1 cellular context compared by ENCODE assay signal in genomic region chr2:217331577-217332139, GRCh38.
TF ChIP-seq lines count a peak whose summit lies in the region.

No MANE protein-coding gene starts in this region.

TF ChIP-seq in HepG2, 621 proteins besides CTCF, POLR2A, EP300 and RAD21 (continued from another document and continues in another):
- TF ChIP-seq GMEB1 (CRISPR knock-in tag; IDR thresholded peaks at IDR 0.05; ENCODE audit: borderline replicate concordance) (peak; percentile 60; the same call in 1 of the 2 replicates), RCOR2 (CRISPR knock-in tag; IDR thresholded peaks at IDR 0.05) (peak; percentile 93), HMGXB4 (CRISPR knock-in tag; IDR thresholded peaks at IDR 0.05; ENCODE audit: borderline replicate concordance in 1 of 2, low read depth in 1 of 2) (peak; percentile 36 to 49; a peak in 1 of 4 replicates), ATF1 (CRISPR knock-in tag; IDR thresholded peaks at IDR 0.05) (peak; percentile 78), NR2F2 (IDR thresholded peaks at IDR 0.05; ENCODE audit: borderline replicate concordance, low read depth) (peak; percentile 85), KLF6 (CRISPR knock-in tag; IDR thresholded peaks at IDR 0.05) (peak; percentile 91), ZNF180 (CRISPR knock-in tag; IDR thresholded peaks at IDR 0.05; ENCODE audit: borderline replicate concordance, low read depth) (no peak), CREM (IDR thresholded peaks at IDR 0.05) (peak; percentile 83), CREM (CRISPR knock-in tag; IDR thresholded peaks at IDR 0.05) (no peak), CC2D1A (CRISPR knock-in tag; IDR thresholded peaks at IDR 0.05) (no peak), ZBTB21 (CRISPR knock-in tag; IDR thresholded peaks at IDR 0.05) (peak; percentile 84), MEIS1 (CRISPR knock-in tag; IDR thresholded peaks at IDR 0.05; ENCODE audit: borderline replicate concordance) (peak; percentile 96), POGZ (CRISPR knock-in tag; IDR thresholded peaks at IDR 0.05) (peak; percentile 92), SP2 (CRISPR knock-in tag; IDR thresholded peaks at IDR 0.05) (no peak), HNF4G (IDR thresholded peaks at IDR 0.05; ENCODE audit: borderline replicate concordance, low read depth, low read length) (peak; percentile 39; the same call in 1 of the 2 replicates), HNF4G (CRISPR knock-in tag; IDR thresholded peaks at IDR 0.05; ENCODE audit: borderline replicate concordance, low read depth) (peak; percentile 57; the same call in 1 of the 2 replicates), ZNF609 (CRISPR knock-in tag; IDR thresholded peaks at IDR 0.05; ENCODE audit: borderline replicate concordance) (peak; percentile 95), ZNF567 (CRISPR knock-in tag; IDR thresholded peaks at IDR 0.05; ENCODE audit: borderline replicate concordance) (peak; percentile 96), ZNF326 (CRISPR knock-in tag; IDR thresholded peaks at IDR 0.05; ENCODE audit: borderline replicate concordance) (no peak), WIZ (CRISPR knock-in tag; IDR thresholded peaks at IDR 0.05) (0 out of 2 replicates have a peak, but pooled peaks have one; percentile 35), ZNF614 (CRISPR knock-in tag; IDR thresholded peaks at IDR 0.05; ENCODE audit: borderline replicate concordance) (peak; percentile 97), CERS6 (CRISPR knock-in tag; IDR thresholded peaks at IDR 0.05) (no peak), ZBTB33 (CRISPR knock-in tag; IDR thresholded peaks at IDR 0.05) (peak; percentile 57), ZBTB3 (CRISPR knock-in tag; IDR thresholded peaks at IDR 0.05; ENCODE audit: borderline replicate concordance, low read depth) (0 out of 2 replicates have a peak, but pooled peaks have one; percentile 62), PCBP1 (IDR thresholded peaks at IDR 0.05; ENCODE audit: borderline replicate concordance, low read depth, low read length) (no peak), JUND (CRISPR knock-in tag; IDR thresholded peaks at IDR 0.05) (peak; percentile 99), ELF1 (CRISPR knock-in tag; IDR thresholded peaks at IDR 0.05) (0 out of 2 replicates have a peak, but pooled peaks have one; percentile 32), DBP (CRISPR knock-in tag; IDR thresholded peaks at IDR 0.05; ENCODE audit: not compliant biosample characterization) (no peak), ASH2L (IDR thresholded peaks at IDR 0.05; ENCODE audit: insufficient read length, low read depth, low read length) (peak; percentile 91), ELF3 (CRISPR knock-in tag; IDR thresholded peaks at IDR 0.05) (peak; percentile 97), ZNF136 (CRISPR knock-in tag; IDR thresholded peaks at IDR 0.05; ENCODE audit: low read depth) (peak; percentile 96), SIX1 (CRISPR knock-in tag; IDR thresholded peaks at IDR 0.05; ENCODE audit: borderline replicate concordance) (peak; percentile 62; the same call in 1 of the 2 replicates), JUN (CRISPR knock-in tag; IDR thresholded peaks at IDR 0.05) (peak; percentile 100), HNF1B (CRISPR knock-in tag; IDR thresholded peaks at IDR 0.05) (peak; percentile 98), ZNF124 (CRISPR knock-in tag; IDR thresholded peaks at IDR 0.05) (peak; percentile 89), ZHX1 (CRISPR knock-in tag; IDR thresholded peaks at IDR 0.05; ENCODE audit: low read depth) (0 out of 2 replicates have a peak, but pooled peaks have one; percentile 37), YEATS2 (CRISPR knock-in tag; IDR thresholded peaks at IDR 0.05; ENCODE audit: borderline replicate concordance) (peak; percentile 70; the same call in 1 of the 2 replicates), PHF5A (CRISPR knock-in tag; IDR thresholded peaks at IDR 0.05; ENCODE audit: low read depth, unreplicated experiment) (peak; percentile 88), DPF2 (CRISPR knock-in tag; IDR thresholded peaks at IDR 0.05; ENCODE audit: borderline replicate concordance, low read depth) (peak; percentile 96), FOXA3 (CRISPR knock-in tag; IDR thresholded peaks at IDR 0.05) (peak; percentile 98), SALL1 (CRISPR knock-in tag; IDR thresholded peaks at IDR 0.05) (peak; percentile 98), HOXA3 (CRISPR knock-in tag; IDR thresholded peaks at IDR 0.05) (peak; percentile 88), ZNF616 (CRISPR knock-in tag; IDR thresholded peaks at IDR 0.05; ENCODE audit: low read depth) (no peak)
